ENCODE assay signal across 13 cellular contexts in genomic region chr4:83558693-83559092, GRCh38. TPM values are rescaled to one million over a fixed set of nuclear protein-coding genes. Genes with fewer than 3 reads are reported as not detected.
DNase-seq lines count a peak whose midpoint lies in the region; ATAC-seq and TF ChIP-seq lines count a peak whose summit lies in the region.
"Had no signal": no experiment of that assay in that cellular context is flagged by ENCODE, and none has a peak within 500 bp of the region (broad histone marks: within the 10 kb centered on the region; RNA-seq: fewer than 3 reads in every experiment).

No MANE protein-coding gene starts in this region.

- H3K27ac Mint-ChIP-seq in stimulated activated naive CD8-positive, alpha-beta T cell treated with anti-CD3 and anti-CD28 coated beads, Interleukin-15, amount 100 ng/mL, for 72 hours = no peak overlapping the region
- H3K27ac Mint-ChIP-seq: B cell had no signal

- no peaks in the 10 kb centered on the region for H3K27me3 ChIP-seq in upper lobe of right lung

- H3K36me3 ChIP-seq in upper lobe of right lung = no peaks in the 10 kb centered on the region

- peaks cover 3% of the 10 kb centered on the region for H3K4me1 ChIP-seq in upper lobe of right lung

- intact Hi-C loops in upper lobe of right lung (cut with DNase I) = no loop called here

- H3K4me3 ChIP-seq in choroid plexus epithelial cell (ENCODE audit: low read depth, low read length) = no peak overlapping the region
- H3K4me3 ChIP-seq in upper lobe of right lung = no peak overlapping the region

- no peak for TF ChIP-seq CTCF in choroid plexus epithelial cell (conservative IDR thresholded peaks at IDR 0.05; ENCODE audit: low read depth, low read length)
- TF ChIP-seq CTCF in upper lobe of right lung (IDR thresholded peaks at IDR 0.05) = no peak

- peaks cover 9% of the 10 kb centered on the region for H3K4me1 Mint-ChIP-seq in stimulated activated naive CD8-positive, alpha-beta T cell treated with anti-CD3 and anti-CD28 coated beads, Interleukin-15, amount 100 ng/mL, for 72 hours

- no peak overlapping the region for H3K4me3 Mint-ChIP-seq in stimulated activated naive CD8-positive, alpha-beta T cell treated with anti-CD3 and anti-CD28 coated beads, Interleukin-15, amount 100 ng/mL, for 72 hours
- H3K4me3 Mint-ChIP-seq: B cell had no signal

- no peaks in the 10 kb centered on the region for H3K9me3 ChIP-seq in upper lobe of right lung

- peak; percentile 53 for ATAC-seq in stimulated activated naive CD8-positive, alpha-beta T cell treated with anti-CD3 and anti-CD28 coated beads, Interleukin-15, Interleukin-2, amounts not matched to agents 100 U/mL and 50 U/mL, for 24 hours
- no peak for ATAC-seq in stimulated activated naive CD8-positive, alpha-beta T cell treated with anti-CD3 and anti-CD28 coated beads, Interleukin-15, amount 100 ng/mL, for 72 hours
- ATAC-seq in upper lobe of right lung = peak; percentile 20

- no peaks in the 10 kb centered on the region for H3K27me3 Mint-ChIP-seq in stimulated activated naive CD8-positive, alpha-beta T cell treated with anti-CD3 and anti-CD28 coated beads, Interleukin-15, amount 100 ng/mL, for 72 hours
- H3K27me3 Mint-ChIP-seq: B cell had no signal

- no peak for DNase-seq in stimulated activated naive CD8-positive, alpha-beta T cell treated with anti-CD3 and anti-CD28 coated beads, Interleukin-15, Interleukin-2, amounts not matched to agents 100 U/mL and 50 U/mL, for 24 hours
- DNase-seq in stimulated activated naive CD8-positive, alpha-beta T cell treated with anti-CD3 and anti-CD28 coated beads, Interleukin-15, amount 100 ng/mL, for 72 hours = no peak
- peak; percentile 84 for DNase-seq in OCI-M1 (lab: John Stamatoyannopoulos, UW)
- peak; percentile 32 for DNase-seq in choroid plexus epithelial cell (ENCODE audit: low read depth)
- DNase-seq in upper lobe of right lung = no peak
- no peak for DNase-seq in stimulated activated CD8-positive, alpha-beta memory T cell treated with anti-CD3 and anti-CD28 coated beads, Interleukin-4, amount 100 ng/mL, for 48 hours
- no peak for DNase-seq in NCI-H345 treated with DMSO at 0.1 percent for 48 hours (lab: John Stamatoyannopoulos, UW; ENCODE audit: unreplicated experiment)
- DNase-seq in activated CD8-positive, alpha-beta memory T cell treated with anti-CD3 and anti-CD28 coated beads for 24 hours = no peak
- DNase-seq: activated CD4-positive, alpha-beta T cell treated with anti-CD3 and anti-CD28 coated beads for 1 hour; effector memory CD4-positive, alpha-beta T cell; NCI-H187 had no signal

- H3K27ac ChIP-seq in upper lobe of right lung = no peak overlapping the region
- H3K27ac ChIP-seq: RWPE1 had no signal

- no peaks in the 10 kb centered on the region for H3K9me3 Mint-ChIP-seq in stimulated activated naive CD8-positive, alpha-beta T cell treated with anti-CD3 and anti-CD28 coated beads, Interleukin-15, amount 100 ng/mL, for 72 hours

RNA-seq across cellular contexts. Expression of gene GPAT3, which starts 22.8 kb away (rescaled TPM):
- 8.3 TPM for total RNA-seq in upper lobe of right lung

Comparison
In these comparisons a context has a peak if more than half of its experiments do, and no peak if none do; other contexts are left out.
1. DNase-seq: peak in OCI-M1 (single experiment) and choroid plexus epithelial cell (single experiment); none in stimulated activated naive CD8-positive, alpha-beta T cell treated with anti-CD3 and anti-CD28 coated beads, Interleukin-15, Interleukin-2, amounts not matched to agents 100 U/mL and 50 U/mL, for 24 hours (single experiment), stimulated activated naive CD8-positive, alpha-beta T cell treated with anti-CD3 and anti-CD28 coated beads, Interleukin-15, amount 100 ng/mL, for 72 hours (0 of 2), upper lobe of right lung (single experiment), stimulated activated CD8-positive, alpha-beta memory T cell treated with anti-CD3 and anti-CD28 coated beads, Interleukin-4, amount 100 ng/mL, for 48 hours (single experiment), NCI-H345 treated with DMSO at 0.1 percent for 48 hours (single experiment) and activated CD8-positive, alpha-beta memory T cell treated with anti-CD3 and anti-CD28 coated beads for 24 hours (single experiment).